23 cellular contexts compared by ENCODE assay signal in the genomic region with DNA sequence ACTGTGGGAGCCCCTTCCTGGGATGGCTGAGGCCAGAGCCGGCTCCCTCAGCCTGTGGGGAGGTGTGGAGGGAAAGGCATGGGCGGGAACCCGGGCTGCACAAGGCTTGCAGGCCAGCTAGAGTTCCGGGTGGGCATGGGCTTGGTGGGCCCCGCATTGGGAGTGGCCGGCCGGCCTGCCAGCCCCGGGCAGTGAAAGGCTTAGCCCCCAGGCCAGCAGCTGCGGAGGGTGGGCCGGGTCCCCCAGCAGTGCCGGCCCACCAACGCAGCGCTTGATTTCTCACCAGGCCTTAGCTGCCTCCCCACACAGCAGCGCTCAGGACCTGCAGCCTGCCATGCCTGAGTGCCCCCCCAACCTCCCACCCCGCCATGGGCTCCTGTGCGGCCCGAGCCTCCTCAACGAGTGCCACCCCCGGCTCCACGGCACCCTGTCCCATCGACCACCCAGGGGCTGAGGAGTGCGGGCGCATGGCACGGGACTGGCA.
DNase-seq lines count a peak whose midpoint lies in the region; ATAC-seq and TF ChIP-seq lines count a peak whose summit lies in the region.
"Had no signal": no experiment of that assay in that cellular context is flagged by ENCODE, and none has a peak within 500 bp of the region (broad histone marks: within the 10 kb centered on the region; RNA-seq: fewer than 3 reads in every experiment).

No MANE protein-coding gene starts in this region.

- H2BK12ac ChIP-seq in neuronal stem cell (ENCODE audit: low read length): no peak overlapping the region

- no peaks in the 10 kb centered on the region for H3K4me1 ChIP-seq in neuronal stem cell (ENCODE audit: control insufficient read depth in 2 of 2, insufficient read depth in 1 of 2, low read depth in 1 of 2, low read length in 2 of 2)
- no peaks in the 10 kb centered on the region for H3K4me1 ChIP-seq in aorta (ENCODE audit: control insufficient read depth in 1 of 2, insufficient read depth in 2 of 2, low read length in 2 of 2)
- no peaks in the 10 kb centered on the region for H3K4me1 ChIP-seq in Peyer's patch
- H3K4me1 ChIP-seq: BE2C had no signal

- no peak overlapping the region for H2BK15ac ChIP-seq in neuronal stem cell (ENCODE audit: low read length)

- no peak for TF ChIP-seq POLR2A in Peyer's patch (IDR thresholded peaks at IDR 0.05)

- no peak overlapping the region for H4K91ac ChIP-seq in neuronal stem cell (ENCODE audit: low read depth, low read length, poor library complexity)

- TF ChIP-seq CTCF in coronary artery (IDR thresholded peaks at IDR 0.05) (no peak), Peyer's patch (IDR thresholded peaks at IDR 0.05) (no peak)

- H2AK5ac ChIP-seq in neuronal stem cell (ENCODE audit: low read depth, low read length): no peak overlapping the region

- H3K4me3 ChIP-seq in coronary artery: no peak overlapping the region
- no peak overlapping the region for H3K4me3 ChIP-seq in neuronal stem cell (ENCODE audit: low read length in 2 of 2)
- no peak overlapping the region for H3K4me3 ChIP-seq in aorta (ENCODE audit: low read length in 2 of 2)
- no peak overlapping the region for H3K4me3 ChIP-seq in Peyer's patch
- H3K4me3 ChIP-seq: GM12878 had no signal

- no peak overlapping the region for H2BK120ac ChIP-seq in neuronal stem cell (ENCODE audit: low read depth, low read length)

- no peak overlapping the region for H3K27ac ChIP-seq in coronary artery
- no peak overlapping the region for H3K27ac ChIP-seq in neuronal stem cell (replicated peaks; ENCODE audit: low read length)
- no peak overlapping the region for H3K27ac ChIP-seq in aorta (ENCODE audit: low read depth in 1 of 2, low read length in 2 of 2)
- H3K27ac ChIP-seq in Peyer's patch: no peak overlapping the region

- no peaks in the 10 kb centered on the region for H3K27me3 ChIP-seq in neuronal stem cell (ENCODE audit: control insufficient read depth in 3 of 3, insufficient read depth in 3 of 3, low read depth in 1 of 3, low read length in 3 of 3)
- no peaks in the 10 kb centered on the region for H3K27me3 ChIP-seq in aorta (ENCODE audit: control insufficient read depth in 1 of 2, insufficient read depth in 2 of 2, low read length in 1 of 2)
- no peaks in the 10 kb centered on the region for H3K27me3 ChIP-seq in Peyer's patch
- H3K27me3 ChIP-seq: BE2C had no signal

- peak overlapping the region; percentile 8 for H3K14ac ChIP-seq in neuronal stem cell (ENCODE audit: low read length)

- H3K79me1 ChIP-seq in neuronal stem cell (ENCODE audit: low read depth, low read length): no peaks in the 10 kb centered on the region

- H4K8ac ChIP-seq in neuronal stem cell (ENCODE audit: low read depth, low read length): peak overlapping the region; percentile 65

- no peak overlapping the region for H3K9ac ChIP-seq in neuronal stem cell (ENCODE audit: low read depth, low read length, poor library complexity)

- no peak overlapping the region for H3K23ac ChIP-seq in neuronal stem cell (ENCODE audit: low read depth, low read length, poor library complexity)

- no peak overlapping the region for H2AFZ ChIP-seq in neuronal stem cell (ENCODE audit: low read length)

- no peak overlapping the region for H3K4me2 ChIP-seq in neuronal stem cell (ENCODE audit: insufficient read depth, low read length, poor library complexity, severe bottlenecking)

- H3K36me3 ChIP-seq in neuronal stem cell (replicated peaks in 1 of 2; ENCODE audit: control insufficient read depth in 2 of 2, insufficient read depth in 2 of 2, low read length in 2 of 2): no peaks in the 10 kb centered on the region
- no peaks in the 10 kb centered on the region for H3K36me3 ChIP-seq in aorta (ENCODE audit: control insufficient read depth in 1 of 2, insufficient read depth in 2 of 2, low read length in 1 of 2)
- no peaks in the 10 kb centered on the region for H3K36me3 ChIP-seq in Peyer's patch
- H3K36me3 ChIP-seq: BE2C had no signal

- no CpG with 5 or more reads among the region's 24 CpGs for WGBS in neuronal stem cell (ENCODE audit: extremely low coverage in 2 of 2, insufficient read length in 2 of 2, insufficient replicate concordance in 1 of 2), 2 donors
- 95 to 96% methylated on average over 21 to 24 of the region's 24 CpGs for WGBS in aorta, 2 donors

- no peak overlapping the region for H3K4ac ChIP-seq in neuronal stem cell (ENCODE audit: low read length)

- DNase-seq in left ventricle myocardium superior (peak; percentile 22), Right ventricle myocardium superior (no peak), coronary artery (ENCODE audit: low spot score) (peak; percentile 65), neuronal stem cell (ENCODE audit: low spot score) (no peak), aorta (peak; percentile 38 to 66), Kasumi-1 (lab: John Stamatoyannopoulos, UW) (no peak), Peyer's patch (no peak)
- DNase-seq: ACHN; BE2C; C1 segment of cervical spinal cord; CD4-positive, CD25-positive, alpha-beta regulatory T cell; CD8-positive, alpha-beta memory T cell; COR-L47; DMS 273 treated with DMSO at 0.1 percent for 48 hours; DMS53; DND-41; EL; GOT3; H7; HFFc6 had no signal

- H3K9me3 ChIP-seq in neuronal stem cell (replicated peaks in 1 of 2; ENCODE audit: control insufficient read depth in 2 of 2, insufficient read depth in 1 of 2, low read depth in 1 of 2, low read length in 2 of 2) (no peaks in the 10 kb centered on the region), aorta (ENCODE audit: control insufficient read depth, low read length) (no peaks in the 10 kb centered on the region), Peyer's patch (no peaks in the 10 kb centered on the region)
- H3K9me3 ChIP-seq: BE2C had no signal

- intact Hi-C loops in left ventricle myocardium superior (cut with micrococcal nuclease): no loop called here
- intact Hi-C loops in Right ventricle myocardium superior (cut with DNase I): no loop called here
- intact Hi-C loops in aorta (cut with DNase I): no loop called here

- no peak for ATAC-seq in left ventricle myocardium superior
- no peak for ATAC-seq in Right ventricle myocardium superior (ENCODE audit: poor library complexity)
- ATAC-seq in aorta (ENCODE audit: low FRiP score): no peak
- ATAC-seq: GM12878, HCT116, HepG2 had no signal

- H2BK5ac ChIP-seq in neuronal stem cell (ENCODE audit: low read length): no peak overlapping the region

- no peak overlapping the region for H3K18ac ChIP-seq in neuronal stem cell (ENCODE audit: low read length)

Comparison
In these comparisons a context has a peak if more than half of its experiments do, and no peak if none do; other contexts are left out.
1. DNase-seq: peak in left ventricle myocardium superior (single experiment), coronary artery (single experiment) and aorta (2 of 2); none in Right ventricle myocardium superior (single experiment), neuronal stem cell (single experiment), Kasumi-1 (0 of 2) and Peyer's patch (0 of 3).